ENCODE assay signal across 10 cellular contexts in genomic region chr9:136096505-136097001, GRCh38. TPM values are rescaled to one million over a fixed set of nuclear protein-coding genes. Genes with fewer than 3 reads are reported as not detected.
DNase-seq lines count a peak whose midpoint lies in the region; ATAC-seq and TF ChIP-seq lines count a peak whose summit lies in the region.
"Had no signal": no experiment of that assay in that cellular context is flagged by ENCODE, and none has a peak within 500 bp of the region (broad histone marks: within the 10 kb centered on the region; RNA-seq: fewer than 3 reads in every experiment).

No MANE protein-coding gene starts in this region.

- no peak for ATAC-seq in activated CD8-positive, alpha-beta T cell treated with anti-CD3 and anti-CD28 coated beads for 36 hours
- ATAC-seq: Panc1 had no signal

- H3K4me1 ChIP-seq in stomach smooth muscle (ENCODE audit: control insufficient read depth, insufficient read depth, low read length), result peaks cover 39% of the 10 kb centered on the region

- H3K36me3 ChIP-seq in stomach smooth muscle (ENCODE audit: control insufficient read depth in 2 of 2, insufficient read depth in 2 of 2, low read length in 2 of 2), result no peaks in the 10 kb centered on the region

- POLR2A ChIA-PET in activated CD8-positive, alpha-beta T cell treated with anti-CD3 and anti-CD28 coated beads for 36 hours (lab: Charles Lee), result interaction anchor here (1.0 to 5.8 kb wide), 4 partner anchors 11 to 28 kb away, joined by 3 to 51 read pairs (median 8); partner anchors contain the start of gene TMEM250

- no peak overlapping the region for H3K9ac ChIP-seq in stomach smooth muscle (ENCODE audit: low read length in 2 of 2)

- no peaks in the 10 kb centered on the region for H3K9me3 ChIP-seq in stomach smooth muscle (ENCODE audit: control insufficient read depth in 2 of 2, low read length in 2 of 2)

- H3K4me1 Mint-ChIP-seq in activated naive CD4-positive, alpha-beta T cell treated with anti-CD3 and anti-CD28 coated beads for 36 hours (ENCODE audit: low read depth), result peaks cover 10% of the 10 kb centered on the region
- H3K4me1 Mint-ChIP-seq in activated CD8-positive, alpha-beta T cell treated with anti-CD3 and anti-CD28 coated beads for 36 hours (ENCODE audit: low read depth), result peaks cover 11% of the 10 kb centered on the region
- H3K4me1 Mint-ChIP-seq in mesothelial cell of epicardium, result peaks cover 25% of the 10 kb centered on the region

- no peaks in the 10 kb centered on the region for H3K27me3 ChIP-seq in stomach smooth muscle (ENCODE audit: control insufficient read depth in 1 of 2, insufficient read depth in 2 of 2, low read length in 2 of 2)

- no peak overlapping the region for H3K27ac Mint-ChIP-seq in activated naive CD4-positive, alpha-beta T cell treated with anti-CD3 and anti-CD28 coated beads for 36 hours
- H3K27ac Mint-ChIP-seq in activated CD8-positive, alpha-beta T cell treated with anti-CD3 and anti-CD28 coated beads for 36 hours, result no peak overlapping the region
- H3K27ac Mint-ChIP-seq in mesothelial cell of epicardium, result no peak overlapping the region

- no peak for TF ChIP-seq CTCF in activated CD8-positive, alpha-beta T cell treated with anti-CD3 and anti-CD28 coated beads for 36 hours (IDR thresholded peaks at IDR 0.05)
- no peak for TF ChIP-seq CTCF in mesothelial cell of epicardium (IDR thresholded peaks at IDR 0.05; ENCODE audit: unreplicated experiment)

- H3K27ac ChIP-seq in stomach smooth muscle (ENCODE audit: low read length), result peak overlapping the region; percentile 80

- no peaks in the 10 kb centered on the region for H3K36me3 Mint-ChIP-seq in activated naive CD4-positive, alpha-beta T cell treated with anti-CD3 and anti-CD28 coated beads for 36 hours (ENCODE audit: low read depth)
- no peaks in the 10 kb centered on the region for H3K36me3 Mint-ChIP-seq in activated CD8-positive, alpha-beta T cell treated with anti-CD3 and anti-CD28 coated beads for 36 hours (ENCODE audit: low read depth)
- H3K36me3 Mint-ChIP-seq in mesothelial cell of epicardium, result no peaks in the 10 kb centered on the region

- DNase-seq in activated naive CD4-positive, alpha-beta T cell treated with anti-CD3 and anti-CD28 coated beads for 36 hours, result no peak
- no peak for DNase-seq in activated naive CD4-positive, alpha-beta T cell treated with Interleukin-2 at 50 U/mL for 16 hours
- no peak for DNase-seq in activated CD8-positive, alpha-beta T cell treated with anti-CD3 and anti-CD28 coated beads for 36 hours
- DNase-seq in mesothelial cell of epicardium (ENCODE audit: low spot score in 2 of 2, unreplicated experiment in 2 of 2) (no peak), hippocampal formation (lab: John Stamatoyannopoulos, UW) (no peak), GDM1 (lab: John Stamatoyannopoulos, UW) (no peak), midbrain (lab: John Stamatoyannopoulos, UW) (no peak)
- DNase-seq: cerebellar nuclear complex had no signal

- CTCF ChIA-PET in activated naive CD4-positive, alpha-beta T cell treated with anti-CD3 and anti-CD28 coated beads for 36 hours (lab: Charles Lee), result no interaction called here
- CTCF ChIA-PET in activated CD8-positive, alpha-beta T cell treated with anti-CD3 and anti-CD28 coated beads for 36 hours (lab: Charles Lee), result interaction anchor here (1.4 to 3.6 kb wide), 4 partner anchors 10 to 26 kb away, joined by 5 to 21 read pairs (median 8); no protein-coding TSS in a partner anchor

- intact Hi-C loops in activated naive CD4-positive, alpha-beta T cell treated with anti-CD3 and anti-CD28 coated beads for 36 hours (cut with micrococcal nuclease), result no loop called here
- intact Hi-C loops in activated CD8-positive, alpha-beta T cell treated with anti-CD3 and anti-CD28 coated beads for 36 hours (cut with micrococcal nuclease), result no loop called here

- no peaks in the 10 kb centered on the region for H3K9me3 Mint-ChIP-seq in activated naive CD4-positive, alpha-beta T cell treated with anti-CD3 and anti-CD28 coated beads for 36 hours
- H3K9me3 Mint-ChIP-seq in activated CD8-positive, alpha-beta T cell treated with anti-CD3 and anti-CD28 coated beads for 36 hours, result no peaks in the 10 kb centered on the region
- no peaks in the 10 kb centered on the region for H3K9me3 Mint-ChIP-seq in mesothelial cell of epicardium

- peak overlapping the region; percentile 62 to 80 for H3K4me3 ChIP-seq in stomach smooth muscle (ENCODE audit: low read length in 2 of 2)

- H3K27me3 Mint-ChIP-seq in activated naive CD4-positive, alpha-beta T cell treated with anti-CD3 and anti-CD28 coated beads for 36 hours (ENCODE audit: low read depth), result no peaks in the 10 kb centered on the region
- no peaks in the 10 kb centered on the region for H3K27me3 Mint-ChIP-seq in activated CD8-positive, alpha-beta T cell treated with anti-CD3 and anti-CD28 coated beads for 36 hours
- H3K27me3 Mint-ChIP-seq in mesothelial cell of epicardium (ENCODE audit: low read depth), result peaks cover 2% of the 10 kb centered on the region

- peak overlapping the region; percentile 54 for H3K4me3 Mint-ChIP-seq in activated naive CD4-positive, alpha-beta T cell treated with anti-CD3 and anti-CD28 coated beads for 36 hours
- peak overlapping the region; percentile 59 for H3K4me3 Mint-ChIP-seq in activated CD8-positive, alpha-beta T cell treated with anti-CD3 and anti-CD28 coated beads for 36 hours
- H3K4me3 Mint-ChIP-seq in mesothelial cell of epicardium, result peak overlapping the region; percentile 61

RNA-seq across cellular contexts. Expression of gene NACC2, which starts 1.5 kb away (rescaled TPM):
- 1 to 10 TPM; 3.4 to 3.5 TPM for total RNA-seq in activated naive CD4-positive, alpha-beta T cell treated with anti-CD3 and anti-CD28 coated beads for 36 hours
- 1 to 10 TPM; 6.0 to 6.2 TPM for total RNA-seq in activated CD8-positive, alpha-beta T cell treated with anti-CD3 and anti-CD28 coated beads for 36 hours
- total RNA-seq in mesothelial cell of epicardium, result 18.4 to 20.0 TPM (median 19.1 TPM) in 3 replicates

RNA-seq across cellular contexts. Expression of gene TMEM250, which starts 22.1 kb away (rescaled TPM):
- total RNA-seq in activated naive CD4-positive, alpha-beta T cell treated with anti-CD3 and anti-CD28 coated beads for 36 hours, result 10 to 100 TPM; 20.7 to 22.2 TPM
- 10 to 100 TPM; 24.4 to 25.9 TPM for total RNA-seq in activated CD8-positive, alpha-beta T cell treated with anti-CD3 and anti-CD28 coated beads for 36 hours
- total RNA-seq in mesothelial cell of epicardium, result 34.2 to 35.3 TPM (median 34.5 TPM) in 3 replicates
